Comparison of ENCODE assay signal across 1 cellular context in the genomic region with DNA sequence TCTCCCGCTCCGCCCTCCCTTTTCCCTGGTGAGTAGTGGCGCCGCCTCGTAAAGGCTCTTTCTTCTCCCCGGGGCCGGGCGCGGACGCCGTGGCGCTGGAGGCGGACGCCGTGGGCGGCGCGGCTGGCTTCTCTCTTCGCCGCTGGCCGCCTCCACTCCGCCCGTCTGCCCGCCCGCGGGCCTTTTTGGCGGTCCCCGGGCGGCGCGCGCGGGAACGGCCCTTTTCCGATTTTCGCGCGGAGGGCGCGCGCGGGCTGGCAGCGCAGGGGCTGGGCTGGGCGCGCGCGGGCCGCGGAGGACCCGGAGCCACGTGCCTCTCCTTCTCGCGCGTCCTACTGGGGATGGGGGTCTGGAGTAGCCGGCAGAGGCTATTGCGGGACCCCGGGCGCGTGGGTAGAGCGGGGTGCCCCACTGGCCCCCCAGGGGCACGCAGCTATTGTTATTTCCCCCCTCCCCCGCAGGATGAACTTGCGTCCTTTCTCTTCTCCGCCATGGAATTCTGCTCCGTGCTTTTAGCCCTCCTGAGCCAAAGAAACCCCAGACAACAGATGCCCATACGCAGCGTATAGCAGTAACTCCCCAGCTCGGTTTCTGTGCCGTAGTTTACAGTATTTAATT.
TF ChIP-seq lines count a peak whose summit lies in the region.

No MANE protein-coding gene starts in this region.

TF ChIP-seq in GM12878, 131 proteins besides CTCF, POLR2A, EP300 and RAD21 (continued from another document and continues in another):
- TF ChIP-seq, protein P1, sequence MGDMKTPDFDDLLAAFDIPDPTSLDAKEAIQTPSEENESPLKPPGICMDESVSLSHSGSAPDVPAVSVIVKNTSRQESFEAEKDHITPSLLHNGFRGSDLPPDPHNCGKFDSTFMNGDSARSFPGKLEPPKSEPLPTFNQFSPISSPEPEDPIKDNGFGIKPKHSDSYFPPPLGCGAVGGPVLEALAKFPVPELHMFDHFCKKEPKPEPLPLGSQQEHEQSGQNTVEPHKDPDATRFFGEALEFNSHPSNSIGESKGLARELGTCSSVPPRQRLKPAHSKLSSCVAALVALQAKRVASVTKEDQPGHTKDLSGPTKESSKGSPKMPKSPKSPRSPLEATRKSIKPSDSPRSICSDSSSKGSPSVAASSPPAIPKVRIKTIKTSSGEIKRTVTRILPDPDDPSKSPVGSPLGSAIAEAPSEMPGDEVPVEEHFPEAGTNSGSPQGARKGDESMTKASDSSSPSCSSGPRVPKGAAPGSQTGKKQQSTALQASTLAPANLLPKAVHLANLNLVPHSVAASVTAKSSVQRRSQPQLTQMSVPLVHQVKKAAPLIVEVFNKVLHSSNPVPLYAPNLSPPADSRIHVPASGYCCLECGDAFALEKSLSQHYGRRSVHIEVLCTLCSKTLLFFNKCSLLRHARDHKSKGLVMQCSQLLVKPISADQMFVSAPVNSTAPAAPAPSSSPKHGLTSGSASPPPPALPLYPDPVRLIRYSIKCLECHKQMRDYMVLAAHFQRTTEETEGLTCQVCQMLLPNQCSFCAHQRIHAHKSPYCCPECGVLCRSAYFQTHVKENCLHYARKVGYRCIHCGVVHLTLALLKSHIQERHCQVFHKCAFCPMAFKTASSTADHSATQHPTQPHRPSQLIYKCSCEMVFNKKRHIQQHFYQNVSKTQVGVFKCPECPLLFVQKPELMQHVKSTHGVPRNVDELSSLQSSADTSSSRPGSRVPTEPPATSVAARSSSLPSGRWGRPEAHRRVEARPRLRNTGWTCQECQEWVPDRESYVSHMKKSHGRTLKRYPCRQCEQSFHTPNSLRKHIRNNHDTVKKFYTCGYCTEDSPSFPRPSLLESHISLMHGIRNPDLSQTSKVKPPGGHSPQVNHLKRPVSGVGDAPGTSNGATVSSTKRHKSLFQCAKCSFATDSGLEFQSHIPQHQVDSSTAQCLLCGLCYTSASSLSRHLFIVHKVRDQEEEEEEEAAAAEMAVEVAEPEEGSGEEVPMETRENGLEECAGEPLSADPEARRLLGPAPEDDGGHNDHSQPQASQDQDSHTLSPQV (IDR thresholded peaks at IDR 0.05): 0 out of 2 replicates have a peak, but pooled peaks have one; percentile 30
- TF ChIP-seq RELA (IDR thresholded peaks at IDR 0.05; ENCODE audit: borderline replicate concordance, partially characterized antibody) (no peak), USF1 (IDR thresholded peaks at IDR 0.05; ENCODE audit: borderline replicate concordance, extremely low read length, insufficient read depth, low read depth, low read length) (no peak), SIX5 (IDR thresholded peaks at IDR 0.05; ENCODE audit: low read depth, low read length, severe bottlenecking) (no peak), PAX8 (IDR thresholded peaks at IDR 0.05) (no peak), NFXL1 (IDR thresholded peaks at IDR 0.05; ENCODE audit: borderline replicate concordance) (peak; percentile 66; the same call in 1 of the 2 replicates), SKIL (IDR thresholded peaks at IDR 0.05; ENCODE audit: low read depth, poor library complexity, severe bottlenecking) (no peak), SIN3A (IDR thresholded peaks at IDR 0.05; ENCODE audit: low read depth, low read length) (0 out of 2 replicates have a peak, but pooled peaks have one; percentile 3), KDM1A (IDR thresholded peaks at IDR 0.05; ENCODE audit: borderline replicate concordance) (no peak), LARP7 (IDR thresholded peaks at IDR 0.05) (peak; percentile 94), SREBF1 (IDR thresholded peaks at IDR 0.05; ENCODE audit: low read length) (no peak), ZBTB33 (IDR thresholded peaks at IDR 0.05) (no peak), IKZF2 (IDR thresholded peaks at IDR 0.05) (no peak), BACH1 (IDR thresholded peaks at IDR 0.05; ENCODE audit: borderline replicate concordance) (peak; percentile 81; the same call in 1 of the 2 replicates), ZNF217 (IDR thresholded peaks at IDR 0.05) (0 out of 2 replicates have a peak, but pooled peaks have one; percentile 41), RB1 (IDR thresholded peaks at IDR 0.05; ENCODE audit: borderline replicate concordance) (peak; percentile 91; the same call in 1 of the 2 replicates), ZNF24 (IDR thresholded peaks at IDR 0.05) (no peak), MTA3 (IDR thresholded peaks at IDR 0.05; ENCODE audit: borderline replicate concordance, low read length) (no peak), SUPT20H (IDR thresholded peaks at IDR 0.05; ENCODE audit: borderline replicate concordance, control insufficient read depth, low read depth, low read length) (no peak), SREBF2 (IDR thresholded peaks at IDR 0.05; ENCODE audit: low read length) (no peak), BHLHE40 (IDR thresholded peaks at IDR 0.05; ENCODE audit: borderline replicate concordance in 1 of 2, low read depth in 2 of 2, low read length in 1 of 2) (peak; percentile 38 to 75; a peak in 2 of 4 replicates), BMI1 (IDR thresholded peaks at IDR 0.05; ENCODE audit: borderline replicate concordance) (no peak), SMARCA5 (IDR thresholded peaks at IDR 0.05) (0 out of 2 replicates have a peak, but pooled peaks have one; percentile 57), BCLAF1 (IDR thresholded peaks at IDR 0.05) (0 out of 2 replicates have a peak, but pooled peaks have one; percentile 36), SRF (IDR thresholded peaks at IDR 0.05; ENCODE audit: low read depth in 2 of 2, low read length in 2 of 2) (no peak), CHD1 (IDR thresholded peaks at IDR 0.05; ENCODE audit: low read depth, low read length) (no peak), MXI1 (IDR thresholded peaks at IDR 0.05; ENCODE audit: low read depth, low read length) (no peak; the same call in 1 of the 2 replicates), TAF1 (IDR thresholded peaks at IDR 0.05; ENCODE audit: borderline replicate concordance, low read depth, low read length) (0 out of 2 replicates have a peak, but pooled peaks have one; percentile 25), FOXM1 (IDR thresholded peaks at IDR 0.05; ENCODE audit: low read depth, low read length) (no peak), PAX5 (IDR thresholded peaks at IDR 0.05; ENCODE audit: borderline replicate concordance, low read depth, low read length) (0 out of 2 replicates have a peak, but pooled peaks have one; percentile 2), NFYA (IDR thresholded peaks at IDR 0.05; ENCODE audit: borderline replicate concordance, low read depth, low read length) (no peak), TCF12 (IDR thresholded peaks at IDR 0.05; ENCODE audit: low read depth, low read length) (no peak), HDAC6 (IDR thresholded peaks at IDR 0.05; ENCODE audit: unreplicated experiment) (peak; percentile 25), EED (IDR thresholded peaks at IDR 0.05; ENCODE audit: low read depth) (no peak), PML (IDR thresholded peaks at IDR 0.05; ENCODE audit: low read length) (peak; percentile 2; the same call in 1 of the 2 replicates), RBBP5 (conservative IDR thresholded peaks at IDR 0.05) (peak; percentile 63; the same call in 1 of the 2 replicates), GATAD2B (conservative IDR thresholded peaks at IDR 0.05; ENCODE audit: low read depth) (peak; percentile 93)
- TF ChIP-seq, protein P2, sequence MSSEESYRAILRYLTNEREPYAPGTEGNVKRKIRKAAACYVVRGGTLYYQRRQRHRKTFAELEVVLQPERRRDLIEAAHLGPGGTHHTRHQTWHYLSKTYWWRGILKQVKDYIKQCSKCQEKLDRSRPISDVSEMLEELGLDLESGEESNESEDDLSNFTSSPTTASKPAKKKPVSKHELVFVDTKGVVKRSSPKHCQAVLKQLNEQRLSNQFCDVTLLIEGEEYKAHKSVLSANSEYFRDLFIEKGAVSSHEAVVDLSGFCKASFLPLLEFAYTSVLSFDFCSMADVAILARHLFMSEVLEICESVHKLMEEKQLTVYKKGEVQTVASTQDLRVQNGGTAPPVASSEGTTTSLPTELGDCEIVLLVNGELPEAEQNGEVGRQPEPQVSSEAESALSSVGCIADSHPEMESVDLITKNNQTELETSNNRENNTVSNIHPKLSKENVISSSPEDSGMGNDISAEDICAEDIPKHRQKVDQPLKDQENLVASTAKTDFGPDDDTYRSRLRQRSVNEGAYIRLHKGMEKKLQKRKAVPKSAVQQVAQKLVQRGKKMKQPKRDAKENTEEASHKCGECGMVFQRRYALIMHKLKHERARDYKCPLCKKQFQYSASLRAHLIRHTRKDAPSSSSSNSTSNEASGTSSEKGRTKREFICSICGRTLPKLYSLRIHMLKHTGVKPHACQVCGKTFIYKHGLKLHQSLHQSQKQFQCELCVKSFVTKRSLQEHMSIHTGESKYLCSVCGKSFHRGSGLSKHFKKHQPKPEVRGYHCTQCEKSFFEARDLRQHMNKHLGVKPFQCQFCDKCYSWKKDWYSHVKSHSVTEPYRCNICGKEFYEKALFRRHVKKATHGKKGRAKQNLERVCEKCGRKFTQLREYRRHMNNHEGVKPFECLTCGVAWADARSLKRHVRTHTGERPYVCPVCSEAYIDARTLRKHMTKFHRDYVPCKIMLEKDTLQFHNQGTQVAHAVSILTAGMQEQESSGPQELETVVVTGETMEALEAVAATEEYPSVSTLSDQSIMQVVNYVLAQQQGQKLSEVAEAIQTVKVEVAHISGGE (CRISPR knock-in tag; IDR thresholded peaks at IDR 0.05): no peak
- TF ChIP-seq, protein P3, sequence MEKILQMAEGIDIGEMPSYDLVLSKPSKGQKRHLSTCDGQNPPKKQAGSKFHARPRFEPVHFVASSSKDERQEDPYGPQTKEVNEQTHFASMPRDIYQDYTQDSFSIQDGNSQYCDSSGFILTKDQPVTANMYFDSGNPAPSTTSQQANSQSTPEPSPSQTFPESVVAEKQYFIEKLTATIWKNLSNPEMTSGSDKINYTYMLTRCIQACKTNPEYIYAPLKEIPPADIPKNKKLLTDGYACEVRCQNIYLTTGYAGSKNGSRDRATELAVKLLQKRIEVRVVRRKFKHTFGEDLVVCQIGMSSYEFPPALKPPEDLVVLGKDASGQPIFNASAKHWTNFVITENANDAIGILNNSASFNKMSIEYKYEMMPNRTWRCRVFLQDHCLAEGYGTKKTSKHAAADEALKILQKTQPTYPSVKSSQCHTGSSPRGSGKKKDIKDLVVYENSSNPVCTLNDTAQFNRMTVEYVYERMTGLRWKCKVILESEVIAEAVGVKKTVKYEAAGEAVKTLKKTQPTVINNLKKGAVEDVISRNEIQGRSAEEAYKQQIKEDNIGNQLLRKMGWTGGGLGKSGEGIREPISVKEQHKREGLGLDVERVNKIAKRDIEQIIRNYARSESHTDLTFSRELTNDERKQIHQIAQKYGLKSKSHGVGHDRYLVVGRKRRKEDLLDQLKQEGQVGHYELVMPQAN (conservative IDR thresholded peaks at IDR 0.05): peak; percentile 87; the same call in 1 of the 2 replicates
- TF ChIP-seq, protein P4, sequence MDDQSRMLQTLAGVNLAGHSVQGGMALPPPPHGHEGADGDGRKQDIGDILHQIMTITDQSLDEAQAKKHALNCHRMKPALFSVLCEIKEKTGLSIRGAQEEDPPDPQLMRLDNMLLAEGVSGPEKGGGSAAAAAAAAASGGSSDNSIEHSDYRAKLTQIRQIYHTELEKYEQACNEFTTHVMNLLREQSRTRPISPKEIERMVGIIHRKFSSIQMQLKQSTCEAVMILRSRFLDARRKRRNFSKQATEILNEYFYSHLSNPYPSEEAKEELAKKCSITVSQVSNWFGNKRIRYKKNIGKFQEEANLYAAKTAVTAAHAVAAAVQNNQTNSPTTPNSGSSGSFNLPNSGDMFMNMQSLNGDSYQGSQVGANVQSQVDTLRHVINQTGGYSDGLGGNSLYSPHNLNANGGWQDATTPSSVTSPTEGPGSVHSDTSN (IDR thresholded peaks at IDR 0.05; ENCODE audit: insufficient replicate concordance, low read depth, low read length): no peak
